12 cellular contexts compared by ENCODE assay signal in genomic region chr12:124847675-124848074, GRCh38.
A peak's percentile ranks its signal among the peaks of the same experiment; 100 is the strongest.
DNase-seq lines count a peak whose midpoint lies in the region; ATAC-seq lines count a peak whose summit lies in the region.
"Had no signal": no experiment of that assay in that cellular context is flagged by ENCODE, and none has a peak within 500 bp of the region (broad histone marks: within the 10 kb centered on the region; RNA-seq: fewer than 3 reads in every experiment).

No MANE protein-coding gene starts in this region.

- DNase-seq in NCI-H226 (peak; percentile 75), cerebellar cortex (ENCODE audit: low spot score) (peak; percentile 59), left kidney (ENCODE audit: low read depth, low spot score) (peak; percentile 81), NOMO-1 (lab: John Stamatoyannopoulos, UW; ENCODE audit: unreplicated experiment in 2 of 2) (no peak), activated gamma-delta T cell treated with Interleukin-2 at 50 U/mL for 16 hours (no peak)
- DNase-seq in stimulated activated CD4-positive, alpha-beta T cell treated with anti-CD3 and anti-CD28 coated beads, Interleukin-15, amount 100 ng/mL, for 24 hours, result no peak
- DNase-seq: colonic mucosa; stimulated activated CD8-positive, alpha-beta memory T cell treated with anti-CD3 and anti-CD28 coated beads, Interleukin-4, amount 100 ng/mL, for 48 hours had no signal

- H3K4me1 ChIP-seq in subcutaneous abdominal adipose tissue (ENCODE audit: control insufficient read depth in 5 of 5, insufficient read depth in 5 of 5, low read length in 5 of 5), result peaks cover 11 to 66% (median 37%) of the 10 kb centered on the region in 5 donors
- H3K4me1 ChIP-seq: colonic mucosa had no signal

- peak overlapping the region; percentile 46 for H3K27ac ChIP-seq in subcutaneous abdominal adipose tissue (ENCODE audit: low read depth, low read length)
- H3K27ac ChIP-seq: colonic mucosa, SK-N-MC had no signal

- H3K27me3 ChIP-seq in subcutaneous abdominal adipose tissue (ENCODE audit: control insufficient read depth in 5 of 5, insufficient read depth in 4 of 5, low read length in 5 of 5), result no peaks in the 10 kb centered on the region
- H3K27me3 ChIP-seq: colonic mucosa had no signal

- H3K9me3 ChIP-seq in subcutaneous abdominal adipose tissue (ENCODE audit: control insufficient read depth in 5 of 5, low read length in 5 of 5), result no peaks in the 10 kb centered on the region
- H3K9me3 ChIP-seq: colonic mucosa had no signal

- no peak overlapping the region for H3K4me3 ChIP-seq in subcutaneous abdominal adipose tissue (ENCODE audit: low read depth in 1 of 5, low read length in 5 of 5)
- H3K4me3 ChIP-seq: colonic mucosa, SK-N-MC, skin epidermis had no signal

- H3K36me3 ChIP-seq in subcutaneous abdominal adipose tissue (ENCODE audit: control insufficient read depth in 5 of 5, insufficient read depth in 5 of 5, low read length in 5 of 5), result peaks cover 0 to 7% (median 0%) of the 10 kb centered on the region in 5 donors
- H3K36me3 ChIP-seq: colonic mucosa had no signal

- H3K9ac ChIP-seq in subcutaneous abdominal adipose tissue (ENCODE audit: low read length in 5 of 5), result no peak overlapping the region

- no peak for ATAC-seq in HG03025 (IDR thresholded peaks at IDR 0.05; ENCODE audit: low FRiP score, unreplicated experiment)

Comparison
In these comparisons a context has a peak if more than half of its experiments do, and no peak if none do; other contexts are left out.
1. DNase-seq: peak in NCI-H226 (single experiment), cerebellar cortex (single experiment) and left kidney (single experiment); none in NOMO-1 (0 of 2), stimulated activated CD4-positive, alpha-beta T cell treated with anti-CD3 and anti-CD28 coated beads, Interleukin-15, amount 100 ng/mL, for 24 hours (single experiment) and activated gamma-delta T cell treated with Interleukin-2 at 50 U/mL for 16 hours (single experiment).